ENCODE assay signal across 8 cellular contexts in genomic region chr4:138035781-138036258, GRCh38.
DNase-seq lines count a peak whose midpoint lies in the region; ATAC-seq, FAIRE-seq and TF ChIP-seq lines count a peak whose summit lies in the region.

No MANE protein-coding gene starts in this region.

- DNase-seq in DMS114 treated with DMSO at 0.1 percent for 48 hours (lab: John Stamatoyannopoulos, UW; ENCODE audit: unreplicated experiment): peak; percentile 0
- DNase-seq in NCI-H69 (lab: John Stamatoyannopoulos, UW): peak; percentile 64
- DNase-seq in body of pancreas: peak in 2 of 4 donors; percentile 13 to 14
- DNase-seq in testis: peak; percentile 22
- DNase-seq in activated CD4-positive, alpha-beta memory T cell treated with anti-CD3 and anti-CD28 coated beads for 36 hours: no peak

- FAIRE-seq in islet of Langerhans (lab: Jason Lieb, UNC): peak; percentile 56

- H3K27me3 Mint-ChIP-seq in activated CD4-positive, alpha-beta memory T cell treated with anti-CD3 and anti-CD28 coated beads for 36 hours: no peaks in the 10 kb centered on the region

- H3K36me3 Mint-ChIP-seq in activated CD4-positive, alpha-beta memory T cell treated with anti-CD3 and anti-CD28 coated beads for 36 hours: no peaks in the 10 kb centered on the region

- TF ChIP-seq POLR2A in body of pancreas (IDR thresholded peaks at IDR 0.05) (no peak), testis (IDR thresholded peaks at IDR 0.05) (no peak)

- H3K27me3 ChIP-seq in body of pancreas: no peaks in the 10 kb centered on the region
- no peaks in the 10 kb centered on the region for H3K27me3 ChIP-seq in testis

- H3K4me3 ChIP-seq in body of pancreas: no peak overlapping the region
- no peak overlapping the region for H3K4me3 ChIP-seq in testis

- intact Hi-C loops in body of pancreas (cut with DNase I) (loop anchor here (10.0 kb wide), 1 partner anchor 649 kb away; no protein-coding TSS in a partner anchor), testis (cut with DNase I; ENCODE audit: low total_unique reads) (loop anchor here (10.0 kb wide), 1 partner anchor 649 kb away; no protein-coding TSS in a partner anchor)
- intact Hi-C loops in activated CD4-positive, alpha-beta memory T cell treated with anti-CD3 and anti-CD28 coated beads for 36 hours (cut with micrococcal nuclease): loop anchor here (1.0 to 10.0 kb wide), 3 partner anchors 211 to 836 kb away; no protein-coding TSS in a partner anchor

- H3K36me3 ChIP-seq in body of pancreas (replicated peaks in 1 of 2; ENCODE audit: insufficient read depth in 1 of 2, low read depth in 2 of 2) (no peaks in the 10 kb centered on the region), testis (ENCODE audit: low read depth, missing control alignments) (no peaks in the 10 kb centered on the region)

- H3K4me1 ChIP-seq in body of pancreas (no peaks in the 10 kb centered on the region), testis (no peaks in the 10 kb centered on the region)

- peak in 6 of 7 experiments; percentile 35 to 68 (median 56) for TF ChIP-seq CTCF in body of pancreas (IDR thresholded peaks at IDR 0.05)
- peak; percentile 46 to 57 (median 49) for TF ChIP-seq CTCF in testis (IDR thresholded peaks at IDR 0.05)

- H3K4me1 Mint-ChIP-seq in activated CD4-positive, alpha-beta memory T cell treated with anti-CD3 and anti-CD28 coated beads for 36 hours (ENCODE audit: low read depth): no peaks in the 10 kb centered on the region

- 50 to 75% methylated on average over 1 of the region's 1 CpG for WGBS in body of pancreas, 2 donors
- WGBS in testis, 2 donors: 50 to 58% methylated on average over 1 of the region's 1 CpG

- CTCF ChIA-PET in activated CD4-positive, alpha-beta memory T cell treated with anti-CD3 and anti-CD28 coated beads for 36 hours (lab: Charles Lee): interaction anchor here (2.2 kb wide), 1 partner anchor 645 kb away, joined by 8 read pairs; no protein-coding TSS in a partner anchor

- H3K27ac ChIP-seq in body of pancreas (no peak overlapping the region), testis (no peak overlapping the region)

- peak; percentile 100 for ATAC-seq in GM19455 (IDR thresholded peaks at IDR 0.05; ENCODE audit: unreplicated experiment)
- peak; percentile 100 for ATAC-seq in HG03354 (IDR thresholded peaks at IDR 0.05; ENCODE audit: poor library complexity, severe bottlenecking, unreplicated experiment)
- ATAC-seq in body of pancreas: peak; percentile 73

- no peak overlapping the region for H3K27ac Mint-ChIP-seq in activated CD4-positive, alpha-beta memory T cell treated with anti-CD3 and anti-CD28 coated beads for 36 hours

- H3K9me3 ChIP-seq in body of pancreas (no peaks in the 10 kb centered on the region), testis (no peaks in the 10 kb centered on the region)

- POLR2A ChIA-PET in activated CD4-positive, alpha-beta memory T cell treated with anti-CD3 and anti-CD28 coated beads for 36 hours (lab: Charles Lee): no interaction called here

- H3K9me3 Mint-ChIP-seq in activated CD4-positive, alpha-beta memory T cell treated with anti-CD3 and anti-CD28 coated beads for 36 hours: no peaks in the 10 kb centered on the region

- H3K4me3 Mint-ChIP-seq in activated CD4-positive, alpha-beta memory T cell treated with anti-CD3 and anti-CD28 coated beads for 36 hours: no peak overlapping the region
